In genomic region chr1:224004552-224005315, GRCh38 we compare ENCODE assay signal across 8 cellular contexts.
DNase-seq lines count a peak whose midpoint lies in the region; TF ChIP-seq lines count a peak whose summit lies in the region.
"Not testable (repeated sequence)": the region's sequence is repeated elsewhere in the genome, so short reads cannot be mapped to it uniquely, and the experiment has no call there.

No MANE protein-coding gene starts in this region.

- H3K4me3 ChIP-seq in AG04449 (ENCODE audit: low read depth, low read length); GM12865 (ENCODE audit: low read depth, low read length); MG63: not testable (repeated sequence)

- not testable (repeated sequence) for H3K27me3 ChIP-seq in MG63

- in situ Hi-C loops in T47D (cut with HindIII; ENCODE audit: low pct_unique_long_range_greater_than_20kb, low sequenced_read_pairs), result not testable (repeated sequence)

- not testable (repeated sequence) for H3K9me3 Mint-ChIP-seq in activated CD4-positive, alpha-beta memory T cell treated with anti-CD3 and anti-CD28 coated beads, Interleukin-2, amount 10 ng/mL, durations not matched to agents 7 days and 5 days

- POLR2A ChIA-PET in AG04449 (lab: Yijun Ruan, JAX); activated CD4-positive, alpha-beta memory T cell treated with anti-CD3 and anti-CD28 coated beads, Interleukin-2, amount 10 ng/mL, durations not matched to agents 7 days and 5 days (lab: Charles Lee): not testable (repeated sequence)

- H3K27me3 Mint-ChIP-seq in activated CD4-positive, alpha-beta memory T cell treated with anti-CD3 and anti-CD28 coated beads, Interleukin-2, amount 10 ng/mL, durations not matched to agents 7 days and 5 days, result not testable (repeated sequence)

- H3K4me1 Mint-ChIP-seq in activated CD4-positive, alpha-beta memory T cell treated with anti-CD3 and anti-CD28 coated beads, Interleukin-2, amount 10 ng/mL, durations not matched to agents 7 days and 5 days, result not testable (repeated sequence)

- CTCF ChIA-PET in AG04449 (lab: Yijun Ruan, JAX); activated CD4-positive, alpha-beta memory T cell treated with anti-CD3 and anti-CD28 coated beads, Interleukin-2, amount 10 ng/mL, durations not matched to agents 7 days and 5 days (lab: Charles Lee): not testable (repeated sequence)

- H3K27ac Mint-ChIP-seq in activated CD4-positive, alpha-beta memory T cell treated with anti-CD3 and anti-CD28 coated beads, Interleukin-2, amount 10 ng/mL, durations not matched to agents 7 days and 5 days, result not testable (repeated sequence)

- H3K36me3 ChIP-seq in MG63, result peaks cover 11% of the 10 kb centered on the region

- H3K4me3 Mint-ChIP-seq in activated CD4-positive, alpha-beta memory T cell treated with anti-CD3 and anti-CD28 coated beads, Interleukin-2, amount 10 ng/mL, durations not matched to agents 7 days and 5 days, result not testable (repeated sequence)

- TF ChIP-seq CTCF in AG04449 (IDR thresholded peaks at IDR 0.05; ENCODE audit: insufficient read depth, low read length, missing control alignments) (peak; percentile 14), GM12865 (IDR thresholded peaks at IDR 0.05; ENCODE audit: insufficient read depth, low read depth, low read length, missing control alignments) (peak; percentile 14)

- peaks cover 28% of the 10 kb centered on the region for H3K36me3 Mint-ChIP-seq in activated CD4-positive, alpha-beta memory T cell treated with anti-CD3 and anti-CD28 coated beads, Interleukin-2, amount 10 ng/mL, durations not matched to agents 7 days and 5 days (ENCODE audit: low read depth)

- not testable (repeated sequence) for H3K9me3 ChIP-seq in MG63

- not testable (repeated sequence) for DNase-seq in AG04449 (ENCODE audit: low read depth, low spot score)
- DNase-seq in GM12865 (ENCODE audit: low read depth), result peak; percentile 58
- peak; percentile 5 for DNase-seq in MG63
- peak; percentile 61 for DNase-seq in RPMI8226
- DNase-seq in activated CD4-positive, alpha-beta memory T cell treated with anti-CD3 and anti-CD28 coated beads, Interleukin-2, amount 10 ng/mL, durations not matched to agents 7 days and 5 days, result peak; percentile 43
- DNase-seq in T47D (ENCODE audit: low read depth in 1 of 2, low spot score in 1 of 2), result peak; percentile 1 to 63
- DNase-seq in iPS-NIHi7 (ENCODE audit: extremely low spot score), result peak; percentile 20
- peak; percentile 50 for DNase-seq in stimulated activated CD4-positive, alpha-beta T cell treated with anti-CD3 and anti-CD28 coated beads, Interleukin-15, amount 100 ng/mL, for 24 hours
